ENCODE assay signal across 19 cellular contexts in the genomic region with DNA sequence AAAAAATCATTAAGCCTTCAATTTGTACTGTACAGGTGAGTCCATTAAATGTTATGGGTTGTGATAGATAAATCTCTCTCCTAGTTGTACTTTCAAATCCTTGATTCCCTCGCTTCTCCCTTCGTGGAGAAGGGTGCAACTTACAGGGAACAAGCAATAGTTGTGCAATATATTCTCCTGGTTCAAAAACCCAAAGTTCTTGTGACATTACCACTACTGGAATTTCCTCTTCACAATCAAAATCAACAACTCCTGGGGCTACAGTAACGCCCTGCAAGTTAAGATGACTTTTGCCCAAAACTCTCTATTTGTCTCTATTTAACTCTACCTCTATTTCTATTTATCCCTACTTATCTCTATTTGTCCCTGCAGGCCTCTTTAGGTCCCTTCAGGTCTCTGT.
"Had no signal": no experiment of that assay in that cellular context is flagged by ENCODE, and none has a peak within 500 bp of the region (broad histone marks: within the 10 kb centered on the region; RNA-seq: fewer than 3 reads in every experiment).

No MANE protein-coding gene starts in this region.

- H3K4me2 ChIP-seq: hepatocyte had no signal

- ATAC-seq: esophagus mucosa, natural killer cell had no signal

- H3K9me3 ChIP-seq: lower lobe of right lung, ovary, right atrium auricular region, stomach had no signal

- H3K36me3 ChIP-seq: lower lobe of right lung, ovary, right atrium auricular region had no signal

- DNase-seq: cortex of kidney; dorsolateral prefrontal cortex; effector memory CD4-positive, alpha-beta T cell; foreskin fibroblast; head of caudate nucleus; kidney glomerular epithelial cell; lower lobe of right lung; natural killer cell; ovary; small intestine; stimulated activated CD4-positive, alpha-beta T cell treated with anti-CD3 and anti-CD28 coated beads, Interleukin-12 subunit alpha, Interleukin-12 subunit beta, amount 100 ng/mL, for 4 hours; stimulated activated naive CD4-positive, alpha-beta T cell; stomach; trophoblast cell had no signal

- H3K27ac ChIP-seq: dorsolateral prefrontal cortex, hepatocyte, lower lobe of right lung, ovary, right atrium auricular region, stomach had no signal

- H3K4me1 ChIP-seq: right atrium auricular region had no signal

- FAIRE-seq: endometrium, islet of Langerhans, small intestine had no signal

- H2AFZ ChIP-seq: hepatocyte had no signal

- H3K27me3 ChIP-seq: dorsolateral prefrontal cortex, hepatocyte, ovary, right atrium auricular region, stomach had no signal

- H3K4me3 ChIP-seq: dorsolateral prefrontal cortex, hepatocyte, lower lobe of right lung, ovary, right atrium auricular region, stomach had no signal
